8 cellular contexts compared by ENCODE assay signal in the genomic region with DNA sequence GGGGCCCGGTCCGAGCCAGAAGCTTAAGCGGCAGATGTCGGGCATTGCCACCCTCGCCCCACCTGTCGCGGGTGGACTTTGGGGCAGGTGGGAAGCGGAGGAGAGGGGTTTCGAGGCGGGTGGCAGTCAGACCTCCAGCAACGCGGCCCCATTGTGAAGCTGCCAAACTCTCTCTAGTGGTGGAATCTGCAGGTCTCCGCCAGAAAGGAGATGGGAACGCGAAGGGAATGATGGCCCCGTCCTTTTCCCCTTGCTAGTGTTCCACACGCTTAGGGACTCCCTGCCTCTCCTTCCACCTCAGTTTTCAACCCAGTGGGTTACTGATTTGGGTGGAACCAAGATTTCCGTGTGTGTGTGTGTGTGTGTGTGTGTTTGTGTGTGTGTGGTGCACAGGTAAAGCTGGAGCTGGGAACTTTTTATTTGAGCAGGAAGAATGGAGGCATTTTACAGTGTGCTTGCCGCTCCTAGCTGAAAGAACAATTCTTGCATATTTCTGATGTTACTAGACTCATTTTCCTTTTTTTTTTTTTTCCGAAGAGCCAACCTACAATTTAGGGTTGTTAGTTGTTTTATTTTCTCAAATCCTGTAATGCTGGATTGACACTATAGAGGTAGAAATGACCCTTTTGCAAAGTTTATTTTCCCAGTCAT. TPM values are rescaled to one million over a fixed set of nuclear protein-coding genes. Genes with fewer than 3 reads are reported as not detected.
DNase-seq lines count a peak whose midpoint lies in the region; ATAC-seq and TF ChIP-seq lines count a peak whose summit lies in the region.

No MANE protein-coding gene starts in this region.

- TF ChIP-seq POLR2A in GM18505 (IDR thresholded peaks at IDR 0.05; ENCODE audit: borderline replicate concordance, extremely low read depth, insufficient read depth, insufficient read length) = no peak

- H3K27ac Mint-ChIP-seq in activated B cell treated with CpG ODN at 0.5 μM for 24 hours (peak overlapping the region; percentile 69), nephron (peak overlapping the region; percentile 52 to 92 (median 82))

- H3K4me3 ChIP-seq in DOHH2 (ENCODE audit: low read length) = peak overlapping the region; percentile 96
- peak overlapping the region; percentile 76 for H3K4me3 ChIP-seq in fibroblast of mammary gland (ENCODE audit: control insufficient read depth, low read depth, low read length)

- H3K9me3 Mint-ChIP-seq in activated B cell treated with CpG ODN at 0.5 μM for 24 hours (no peaks in the 10 kb centered on the region), nephron (no peaks in the 10 kb centered on the region)

- intact Hi-C loops in activated B cell treated with CpG ODN at 0.5 μM for 24 hours (cut with micrococcal nuclease) = loop anchor here (2.0 kb wide), 2 partner anchors 35 to 303 kb away; partner anchors contain the start of gene NUDT12

- DNase-seq in HT1080 (ENCODE audit: low read depth) (peak; percentile 44), activated B cell treated with CpG ODN at 0.5 μM for 24 hours (no peak), fibroblast of mammary gland (ENCODE audit: low read depth) (peak; percentile 29)

- H4K20me1 ChIP-seq in DOHH2 (ENCODE audit: control insufficient read depth, insufficient read depth, low read depth, low read length) = peaks cover under 1% of the 10 kb centered on the region; the same call in 1 of the 2 replicates

- peaks cover 19% of the 10 kb centered on the region for H3K4me1 Mint-ChIP-seq in activated B cell treated with CpG ODN at 0.5 μM for 24 hours
- peaks cover 37% of the 10 kb centered on the region for H3K4me1 Mint-ChIP-seq in nephron

- H3K27ac ChIP-seq in DOHH2 (ENCODE audit: low read depth, low read length) = peak overlapping the region; percentile 64

- H3K36me3 ChIP-seq in DOHH2 (ENCODE audit: control insufficient read depth, low read length) = no peaks in the 10 kb centered on the region

- peak overlapping the region; percentile 88 for H3K4me3 Mint-ChIP-seq in activated B cell treated with CpG ODN at 0.5 μM for 24 hours
- peak overlapping the region; percentile 91 to 97 (median 94) for H3K4me3 Mint-ChIP-seq in nephron

- H3K4me1 ChIP-seq in DOHH2 (ENCODE audit: control insufficient read depth, low read length) = peaks cover 16% of the 10 kb centered on the region

- peaks cover 55% of the 10 kb centered on the region for H3K79me2 ChIP-seq in DOHH2 (ENCODE audit: control insufficient read depth, low read length)

- TF ChIP-seq CTCF in DOHH2 (IDR thresholded peaks at IDR 0.05; ENCODE audit: low read depth, low read length, poor library complexity, severe bottlenecking) (no peak), activated B cell treated with CpG ODN at 0.5 μM for 24 hours (IDR thresholded peaks at IDR 0.05) (no peak), fibroblast of mammary gland (conservative IDR thresholded peaks at IDR 0.05; ENCODE audit: control insufficient read depth, insufficient read depth, low read depth, low read length) (no peak), nephron (IDR thresholded peaks at IDR 0.05; ENCODE audit: unreplicated experiment in 3 of 3) (no peak)

- no peaks in the 10 kb centered on the region for H3K9me3 ChIP-seq in DOHH2 (ENCODE audit: control insufficient read depth, insufficient read depth, low read length)

- H3K9me2 ChIP-seq in DOHH2 (replicated peaks; ENCODE audit: control insufficient read depth, low read length) = no peaks in the 10 kb centered on the region

- ATAC-seq in activated B cell treated with CpG ODN at 0.5 μM for 24 hours (ENCODE audit: low read depth) (no peak), HG03135 (IDR thresholded peaks at IDR 0.05; ENCODE audit: unreplicated experiment) (no peak), GM18505 (IDR thresholded peaks at IDR 0.05; ENCODE audit: unreplicated experiment) (no peak), HG02610 (IDR thresholded peaks at IDR 0.05; ENCODE audit: unreplicated experiment) (no peak)

- no peaks in the 10 kb centered on the region for H3F3A ChIP-seq in DOHH2 (ENCODE audit: control insufficient read depth, insufficient read depth)

- CTCF ChIA-PET in activated B cell treated with CpG ODN at 0.5 μM for 24 hours (lab: Charles Lee) = interaction anchor here (0.7 to 1.1 kb wide), 2 partner anchors 35 to 680 kb away, joined by 3 read pairs; no protein-coding TSS in a partner anchor

- H3K36me3 Mint-ChIP-seq in activated B cell treated with CpG ODN at 0.5 μM for 24 hours (ENCODE audit: low read depth) (peaks cover 4% of the 10 kb centered on the region), nephron (ENCODE audit: low read depth) (no peaks in the 10 kb centered on the region)

- H3K27me3 Mint-ChIP-seq in activated B cell treated with CpG ODN at 0.5 μM for 24 hours (peaks cover 2% of the 10 kb centered on the region), nephron (ENCODE audit: low read depth) (no peaks in the 10 kb centered on the region)

- peak overlapping the region; percentile 94 for H3K4me2 ChIP-seq in DOHH2 (ENCODE audit: low read length)

- no peaks in the 10 kb centered on the region for H3K27me3 ChIP-seq in DOHH2 (ENCODE audit: control insufficient read depth, low read length)

- POLR2A ChIA-PET in activated B cell treated with CpG ODN at 0.5 μM for 24 hours (lab: Charles Lee) = interaction anchor here (0.6 to 2.5 kb wide), 4 partner anchors 9 to 301 kb away, joined by 3 to 41 read pairs (median 4); partner anchors contain the start of genes GIN1 and PPIP5K2

RNA-seq across cellular contexts. Expression of gene MACIR, which starts 1.3 kb away (rescaled TPM):
- 20.2 and 26.7 TPM in 2 replicates for total RNA-seq in HT1080 (2014; rRNA removed; shearing (Covaris generic))
- 27.0 and 28.8 TPM in 2 replicates for polyA plus RNA-seq in HT1080 (2015; cell fraction: cytosol; rRNA removed)
- polyA plus RNA-seq in HT1080 (2015; cell fraction: nucleus; rRNA removed) = 21.1 and 21.6 TPM in 2 replicates
- total RNA-seq in activated B cell treated with CpG ODN at 0.5 μM for 24 hours = 3.9 and 5.1 TPM in 2 replicates
